Comparison of ENCODE assay signal across 10 cellular contexts in the genomic region with DNA sequence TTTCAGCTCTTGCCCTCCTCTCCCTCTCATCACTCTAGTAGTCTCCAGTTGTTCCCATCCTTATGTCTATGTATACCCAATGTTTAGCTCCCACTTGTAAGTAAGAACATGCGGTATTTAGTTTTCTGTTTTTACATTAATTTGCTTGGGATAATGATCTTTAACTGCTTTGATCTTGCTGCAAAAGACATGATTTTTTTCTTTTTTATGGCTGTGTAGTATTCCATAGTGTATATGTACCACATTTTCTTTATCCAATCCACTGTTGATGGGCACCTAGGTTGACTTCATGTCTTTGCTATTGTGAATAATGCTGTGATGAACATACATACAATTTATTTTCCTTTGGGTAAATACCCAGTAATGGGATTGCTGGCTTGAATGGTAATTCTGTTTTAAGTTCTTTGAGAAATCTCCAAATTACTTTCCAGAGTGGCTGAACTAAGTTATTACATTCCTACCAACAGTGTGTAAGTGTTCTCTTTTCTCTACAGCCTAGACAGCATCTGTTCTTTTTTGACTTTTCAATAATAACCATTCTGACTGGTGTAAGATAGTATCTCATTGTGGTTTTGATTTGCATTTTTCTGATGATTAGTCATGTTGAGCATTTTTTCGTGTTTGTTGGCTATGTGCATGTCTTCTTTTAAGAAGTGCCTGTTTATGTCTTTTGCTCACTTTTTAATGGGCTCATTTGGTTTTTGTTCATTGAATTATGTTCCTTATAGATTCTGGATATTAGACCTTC.
DNase-seq lines count a peak whose midpoint lies in the region; ATAC-seq, FAIRE-seq and TF ChIP-seq lines count a peak whose summit lies in the region.
"Had no signal": no experiment of that assay in that cellular context is flagged by ENCODE, and none has a peak within 500 bp of the region (broad histone marks: within the 10 kb centered on the region; RNA-seq: fewer than 3 reads in every experiment).

No MANE protein-coding gene starts in this region.

- no peaks in the 10 kb centered on the region for H3K4me1 ChIP-seq in left ventricle myocardium inferior
- peaks cover 0 to 11% (median 0%) of the 10 kb centered on the region in 9 donors for H3K4me1 ChIP-seq in heart right ventricle

- 73 to 86% methylated on average over 2 of the region's 2 CpGs for WGBS in heart right ventricle, 2 donors

- no peaks in the 10 kb centered on the region for H3K36me3 ChIP-seq in bronchial epithelial cell (ENCODE audit: control insufficient read depth, insufficient read depth, low read length)
- no peaks in the 10 kb centered on the region for H3K36me3 ChIP-seq in left ventricle myocardium inferior
- no peaks in the 10 kb centered on the region for H3K36me3 ChIP-seq in heart right ventricle

- in situ Hi-C loops in Caki2 (cut with HindIII; ENCODE audit: low pct_unique_long_range_greater_than_20kb, low sequenced_read_pairs), result no loop called here

- FAIRE-seq in bronchial epithelial cell (lab: Jason Lieb, UNC), result no peak

- no peak overlapping the region for H3K27ac ChIP-seq in left ventricle myocardium inferior (replicated peaks)
- no peak overlapping the region for H3K27ac ChIP-seq in heart right ventricle

- H3K4me3 ChIP-seq in bronchial epithelial cell (ENCODE audit: low read depth, low read length) (no peak overlapping the region), left ventricle myocardium inferior (no peak overlapping the region), heart right ventricle (no peak overlapping the region)

- DNase-seq in Caki2 (ENCODE audit: low read depth) (peak; percentile 6), bronchial epithelial cell (ENCODE audit: low read depth) (peak; percentile 26), left ventricle myocardium inferior (no peak), SW480 (ENCODE audit: low spot score) (no peak), middle frontal gyrus (ENCODE audit: extremely low spot score, low spot score) (no peak), heart right ventricle (no peak)
- DNase-seq: activated CD8-positive, alpha-beta memory T cell treated with anti-CD3 and anti-CD28 coated beads for 24 hours; GF-D8 had no signal

- peaks cover 5% of the 10 kb centered on the region for H3K9me3 ChIP-seq in left ventricle myocardium inferior (replicated peaks)
- H3K9me3 ChIP-seq in heart right ventricle, result no peaks in the 10 kb centered on the region

- TF ChIP-seq CTCF in bronchial epithelial cell (IDR thresholded peaks at IDR 0.05; ENCODE audit: insufficient read depth, low read length, severe bottlenecking) (no peak), left ventricle myocardium inferior (IDR thresholded peaks at IDR 0.05; ENCODE audit: borderline replicate concordance) (no peak), heart right ventricle (IDR thresholded peaks at IDR 0.05) (no peak)

- H3K27me3 ChIP-seq in bronchial epithelial cell (ENCODE audit: control insufficient read depth, insufficient read depth, low read length) (no peaks in the 10 kb centered on the region), left ventricle myocardium inferior (ENCODE audit: low read depth) (peaks cover 16% of the 10 kb centered on the region), heart right ventricle (peaks cover 0 to 6% (median 0%) of the 10 kb centered on the region in 7 donors)

- intact Hi-C loops in left ventricle myocardium inferior (cut with micrococcal nuclease), result no loop called here
- intact Hi-C loops in heart right ventricle (cut with DNase I), result no loop called here

- ATAC-seq in GM19468 (IDR thresholded peaks at IDR 0.05; ENCODE audit: extremely low read depth, unreplicated experiment) (peak; percentile 80), HG03520 (IDR thresholded peaks at IDR 0.05; ENCODE audit: unreplicated experiment) (peak; percentile 74), heart right ventricle (no peak)

Comparison
In these comparisons a context has a peak if more than half of its experiments do, and no peak if none do; other contexts are left out.
1. DNase-seq: peak in Caki2 (single experiment) and bronchial epithelial cell (single experiment); none in left ventricle myocardium inferior (single experiment), SW480 (single experiment), middle frontal gyrus (single experiment) and heart right ventricle (0 of 2).
2. ATAC-seq: peak in GM19468 (single experiment) and HG03520 (single experiment); none in heart right ventricle (0 of 8).